Comparison of ENCODE assay signal across 9 cellular contexts in genomic region chr22:41023299-41023623, GRCh38.
A peak's percentile ranks its signal among the peaks of the same experiment; 100 is the strongest.
DNase-seq lines count a peak whose midpoint lies in the region; ATAC-seq, FAIRE-seq and TF ChIP-seq lines count a peak whose summit lies in the region.
"Had no signal": no experiment of that assay in that cellular context is flagged by ENCODE, and none has a peak within 500 bp of the region (broad histone marks: within the 10 kb centered on the region; RNA-seq: fewer than 3 reads in every experiment).

No MANE protein-coding gene starts in this region.

- no peak for ATAC-seq in HepG2
- ATAC-seq in right lobe of liver: no peak
- no peak for ATAC-seq in naive thymus-derived CD4-positive, alpha-beta T cell
- ATAC-seq in GM18861 (IDR thresholded peaks at IDR 0.05; ENCODE audit: unreplicated experiment): no peak

- H3K36me3 Mint-ChIP-seq in activated T-helper 2 cell treated with anti-CD3 and anti-CD28 coated beads, Interferon-gamma antibody, Interleukin-2, Interleukin-4, amounts not matched to agents 10 μg/mL and 5 μg/mL and 100 μg/mL, durations not matched to agents 14 hours and 24 hours and 36 hours (ENCODE audit: low read depth): peaks cover 3% of the 10 kb centered on the region
- H3K36me3 Mint-ChIP-seq in naive thymus-derived CD4-positive, alpha-beta T cell: peaks cover 0 to 3% (median 0%) of the 10 kb centered on the region in 5 donors

- H3K36me3 ChIP-seq in HepG2 (replicated peaks in 1 of 2; ENCODE audit: control insufficient read depth in 1 of 2, insufficient read depth in 2 of 2, low read length in 2 of 2) (no peaks in the 10 kb centered on the region), right lobe of liver (no peaks in the 10 kb centered on the region), uterus (no peaks in the 10 kb centered on the region), H7 (replicated peaks; ENCODE audit: control insufficient read depth, insufficient read depth, low read length) (no peaks in the 10 kb centered on the region)
- no peaks in the 10 kb centered on the region for H3K36me3 ChIP-seq in naive thymus-derived CD4-positive, alpha-beta T cell (ENCODE audit: control insufficient read depth in 2 of 3, insufficient read depth in 3 of 3, low read length in 3 of 3)

- TF ChIP-seq CTCF in HepG2 (CRISPR knock-in tag; IDR thresholded peaks at IDR 0.05) (no peak), right lobe of liver (IDR thresholded peaks at IDR 0.05) (no peak), uterus (IDR thresholded peaks at IDR 0.05) (no peak)

- peak overlapping the region; percentile 83 for H3K4me3 Mint-ChIP-seq in activated T-helper 2 cell treated with anti-CD3 and anti-CD28 coated beads, Interferon-gamma antibody, Interleukin-2, Interleukin-4, amounts not matched to agents 10 μg/mL and 5 μg/mL and 100 μg/mL, durations not matched to agents 14 hours and 24 hours and 36 hours (ENCODE audit: low read depth)
- peak overlapping the region; percentile 75 to 91 (median 84) for H3K4me3 Mint-ChIP-seq in naive thymus-derived CD4-positive, alpha-beta T cell

- no peak for FAIRE-seq in HepG2 (lab: Jason Lieb, UNC)

- CTCF ChIA-PET in HepG2 (lab: Yijun Ruan, JAX; ENCODE audit: low intra/inter-chr PET ratio, low total read pairs): no interaction called here
- CTCF ChIA-PET in naive thymus-derived CD4-positive, alpha-beta T cell (lab: Charles Lee): interaction anchor here (0.6 to 1.5 kb wide), 2 partner anchors 100 to 380 kb away, joined by 3 to 4 read pairs; no protein-coding TSS in a partner anchor

- BruUV-seq in HepG2 (replicated peaks; lab: Mats Ljungman, UMichigan): no TSS peak

- WGBS in HepG2 (ENCODE audit: low lambda C conversion rate): 59% methylated on average over 5 of the region's 5 CpGs
- WGBS in right lobe of liver (ENCODE audit: insufficient coverage, low coverage, low lambda C conversion rate, missing lambda C conversion rate): 95% methylated on average over 5 of the region's 5 CpGs

- peaks cover 12% of the 10 kb centered on the region for H3K4me1 Mint-ChIP-seq in activated T-helper 2 cell treated with anti-CD3 and anti-CD28 coated beads, Interferon-gamma antibody, Interleukin-2, Interleukin-4, amounts not matched to agents 10 μg/mL and 5 μg/mL and 100 μg/mL, durations not matched to agents 14 hours and 24 hours and 36 hours (ENCODE audit: low read depth)
- H3K4me1 Mint-ChIP-seq in naive thymus-derived CD4-positive, alpha-beta T cell: peaks cover 12 to 23% (median 21%) of the 10 kb centered on the region in 7 donors

- H3K4me3 ChIP-seq in HepG2 (replicated peaks in 1 of 3; ENCODE audit: insufficient read depth in 1 of 3, low read depth in 2 of 3, low read length in 3 of 3): no peak overlapping the region
- no peak overlapping the region for H3K4me3 ChIP-seq in right lobe of liver
- no peak overlapping the region for H3K4me3 ChIP-seq in naive thymus-derived CD4-positive, alpha-beta T cell (ENCODE audit: low read length)
- no peak overlapping the region for H3K4me3 ChIP-seq in uterus
- no peak overlapping the region for H3K4me3 ChIP-seq in H7 (ENCODE audit: insufficient read depth, low read depth, low read length)

- H3K27me3 Mint-ChIP-seq in activated T-helper 2 cell treated with anti-CD3 and anti-CD28 coated beads, Interferon-gamma antibody, Interleukin-2, Interleukin-4, amounts not matched to agents 10 μg/mL and 5 μg/mL and 100 μg/mL, durations not matched to agents 14 hours and 24 hours and 36 hours (ENCODE audit: low read depth): peaks cover 15% of the 10 kb centered on the region
- H3K27me3 Mint-ChIP-seq in naive thymus-derived CD4-positive, alpha-beta T cell: peaks cover 0 to 14% (median 0%) of the 10 kb centered on the region in 5 donors

- H3K4me2 ChIP-seq in HepG2 (ENCODE audit: low read depth, low read length): peak overlapping the region; percentile 95; the same call in 1 of the 2 replicates

- no peak overlapping the region for H3K9ac ChIP-seq in HepG2 (ENCODE audit: insufficient read depth, low read depth, low read length)

- H3K27me3 ChIP-seq in HepG2 (ENCODE audit: control insufficient read depth in 1 of 2, insufficient read depth in 2 of 2, low read length in 2 of 2): peaks cover 2 to 9% of the 10 kb centered on the region in 2 experiments; a peak in 3 of 5 replicates
- H3K27me3 ChIP-seq in right lobe of liver: no peaks in the 10 kb centered on the region
- H3K27me3 ChIP-seq in naive thymus-derived CD4-positive, alpha-beta T cell (ENCODE audit: control insufficient read depth in 2 of 2, insufficient read depth in 2 of 2, low read length in 2 of 2): no peaks in the 10 kb centered on the region
- H3K27me3 ChIP-seq in uterus: no peaks in the 10 kb centered on the region
- H3K27me3 ChIP-seq in H7 (ENCODE audit: control insufficient read depth, insufficient read depth, low read length): no peaks in the 10 kb centered on the region

- TF ChIP-seq RAD21 in HepG2 (CRISPR knock-in tag; IDR thresholded peaks at IDR 0.05): no peak

- no peak for TF ChIP-seq EP300 in HepG2 (IDR thresholded peaks at IDR 0.05; ENCODE audit: low read depth in 2 of 2, low read length in 2 of 2)
- no peak for TF ChIP-seq EP300 in HepG2 (CRISPR knock-in tag; IDR thresholded peaks at IDR 0.05; ENCODE audit: borderline replicate concordance)

- TF ChIP-seq POLR2A in HepG2 (IDR thresholded peaks at IDR 0.05; ENCODE audit: insufficient read depth in 1 of 2, low read depth in 2 of 2, low read length in 2 of 2): no peak
- no peak for TF ChIP-seq POLR2A in right lobe of liver (IDR thresholded peaks at IDR 0.05)
- no peak for TF ChIP-seq POLR2A in uterus (IDR thresholded peaks at IDR 0.05)

- intact Hi-C loops in HepG2 (cut with micrococcal nuclease; ENCODE audit: unreplicated experiment) (no loop called here), right lobe of liver (cut with DNase I) (no loop called here), uterus (cut with DNase I; ENCODE audit: low total_unique reads) (loop anchor here (10.0 kb wide), 1 partner anchor 68 kb away; the partner anchor contains the start of gene RBX1)
- intact Hi-C loops in activated T-helper 2 cell treated with anti-CD3 and anti-CD28 coated beads, Interferon-gamma antibody, Interleukin-2, Interleukin-4, amounts not matched to agents 10 μg/mL and 5 μg/mL and 100 μg/mL, durations not matched to agents 14 hours and 24 hours and 36 hours (cut with micrococcal nuclease): loop anchor here (2.0 to 5.0 kb wide), 2 partner anchors 72 to 166 kb away; partner anchors contain the start of genes RBX1, ST13 and XPNPEP3
- intact Hi-C loops in naive thymus-derived CD4-positive, alpha-beta T cell (cut with micrococcal nuclease): loop anchor here in 1 of 2 donors (2.0 kb wide), 1 partner anchor 166 kb away; the partner anchor contains the start of genes ST13 and XPNPEP3

- H3K9me3 ChIP-seq in HepG2 (ENCODE audit: low read length) (no peaks in the 10 kb centered on the region), right lobe of liver (no peaks in the 10 kb centered on the region), uterus (no peaks in the 10 kb centered on the region)
- H3K9me3 ChIP-seq in naive thymus-derived CD4-positive, alpha-beta T cell (ENCODE audit: control insufficient read depth in 2 of 3, low read length in 3 of 3): no peaks in the 10 kb centered on the region

- in situ Hi-C loops in HepG2 (cut with HindIII; ENCODE audit: extremely low pct_ligation_motif_present, low pct_unique_long_range_greater_than_20kb): no loop called here

- peak overlapping the region; percentile 1 for H3K27ac Mint-ChIP-seq in activated T-helper 2 cell treated with anti-CD3 and anti-CD28 coated beads, Interferon-gamma antibody, Interleukin-2, Interleukin-4, amounts not matched to agents 10 μg/mL and 5 μg/mL and 100 μg/mL, durations not matched to agents 14 hours and 24 hours and 36 hours
- peak overlapping the region; percentile 48 to 91 (median 86) for H3K27ac Mint-ChIP-seq in naive thymus-derived CD4-positive, alpha-beta T cell

- H4K20me1 ChIP-seq in HepG2 (ENCODE audit: insufficient read depth, low read length): no peaks in the 10 kb centered on the region

- no peak overlapping the region for H2AFZ ChIP-seq in HepG2 (ENCODE audit: low read length)

- DNase-seq in HepG2 (ENCODE audit: low spot score) (no peak), right lobe of liver (no peak), uterus (no peak), H7 (no peak), HuH-7 (ENCODE audit: low spot score) (no peak)
- DNase-seq in activated T-helper 2 cell treated with anti-CD3 and anti-CD28 coated beads, Interferon-gamma antibody, Interleukin-2, Interleukin-4, amounts not matched to agents 10 μg/mL and 5 μg/mL and 100 μg/mL, durations not matched to agents 14 hours and 24 hours and 36 hours (ENCODE audit: low spot score): no peak
- no peak for DNase-seq in naive thymus-derived CD4-positive, alpha-beta T cell
- DNase-seq: dermis blood vessel endothelial cell had no signal

- H3K79me2 ChIP-seq in HepG2 (ENCODE audit: insufficient read depth, low read length): no peaks in the 10 kb centered on the region

- H3K4me1 ChIP-seq in HepG2 (ENCODE audit: insufficient read depth, low read length) (peaks cover 34% of the 10 kb centered on the region), right lobe of liver (peaks cover 0 to 4% (median 0%) of the 10 kb centered on the region in 4 donors), uterus (no peaks in the 10 kb centered on the region)
- H3K4me1 ChIP-seq in naive thymus-derived CD4-positive, alpha-beta T cell (ENCODE audit: control insufficient read depth in 2 of 2, insufficient read depth in 2 of 2, low read length in 2 of 2): peaks cover 12 to 13% of the 10 kb centered on the region in 2 donors

- no peaks in the 10 kb centered on the region for H3K9me3 Mint-ChIP-seq in activated T-helper 2 cell treated with anti-CD3 and anti-CD28 coated beads, Interferon-gamma antibody, Interleukin-2, Interleukin-4, amounts not matched to agents 10 μg/mL and 5 μg/mL and 100 μg/mL, durations not matched to agents 14 hours and 24 hours and 36 hours
- H3K9me3 Mint-ChIP-seq in naive thymus-derived CD4-positive, alpha-beta T cell: no peaks in the 10 kb centered on the region

- POLR2A ChIA-PET in HepG2 (lab: Yijun Ruan, JAX): interaction anchor here (1.1 to 3.1 kb wide), 5 partner anchors 9 to 263 kb away, joined by 3 to 50 read pairs (median 9); partner anchors contain the start of gene EP300
- POLR2A ChIA-PET in naive thymus-derived CD4-positive, alpha-beta T cell (lab: Charles Lee): interaction anchor here (0.6 to 3.3 kb wide), 7 partner anchors 8 to 263 kb away, joined by 3 to 43 read pairs (median 3); partner anchors contain the start of genes EP300, RANGAP1 and RBX1

- H3K27ac ChIP-seq in HepG2 (ENCODE audit: extremely low read length, insufficient read depth, low read length): no peak overlapping the region
- no peak overlapping the region for H3K27ac ChIP-seq in right lobe of liver
- H3K27ac ChIP-seq in naive thymus-derived CD4-positive, alpha-beta T cell (ENCODE audit: low read depth, low read length): peak overlapping the region; percentile 82
- peak overlapping the region; percentile 97 to 99 for H3K27ac ChIP-seq in uterus

TF ChIP-seq in HepG2, 621 proteins besides CTCF, POLR2A, EP300 and RAD21 (continues in another document):
- TF ChIP-seq HNRNPH1 (optimal IDR thresholded peaks at IDR 0.05; ENCODE audit: low read depth, low read length): no peak

Comparison
In these comparisons a context has a peak if more than half of its experiments do, and no peak if none do; other contexts are left out.
1. H3K27ac ChIP-seq: peak in naive thymus-derived CD4-positive, alpha-beta T cell (single experiment) and uterus (2 of 2); none in HepG2 (single experiment) and right lobe of liver (0 of 3).
2. intact Hi-C loops: an anchor here in activated T-helper 2 cell treated with anti-CD3 and anti-CD28 coated beads, Interferon-gamma antibody, Interleukin-2, Interleukin-4, amounts not matched to agents 10 μg/mL and 5 μg/mL and 100 μg/mL, durations not matched to agents 14 hours and 24 hours and 36 hours (2.0 to 5.0 kb wide) and uterus (10.0 kb wide); none called in HepG2 and right lobe of liver.